1 cellular context compared by ENCODE assay signal in the genomic region with DNA sequence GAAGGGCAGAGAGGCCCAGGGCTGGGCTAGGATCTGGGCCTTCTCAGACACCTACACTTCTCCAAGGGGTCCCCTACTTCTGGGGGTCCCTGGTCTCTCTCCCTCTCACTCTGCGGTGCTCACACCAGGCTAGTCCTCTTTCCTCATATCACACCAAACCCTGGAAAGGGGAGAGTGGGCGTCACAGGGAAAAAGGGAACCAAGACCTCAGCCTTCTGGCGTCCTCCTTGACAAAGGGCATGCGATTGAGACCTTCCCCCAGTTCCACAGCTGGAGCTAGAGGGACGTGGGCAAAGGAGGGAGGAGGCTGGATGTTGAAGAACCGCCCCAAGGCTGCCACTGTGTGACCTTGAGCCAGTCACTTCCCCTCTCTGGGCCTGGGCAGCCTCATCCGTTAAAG.
A peak's percentile ranks its signal among the peaks of the same experiment; 100 is the strongest.
TF ChIP-seq lines count a peak whose summit lies in the region.

No MANE protein-coding gene starts in this region.

TF ChIP-seq in HepG2, 621 proteins besides CTCF, POLR2A, EP300 and RAD21:
- TF ChIP-seq KAT8 (CRISPR knock-in tag; IDR thresholded peaks at IDR 0.05): no peak
- TF ChIP-seq CHCHD3 (CRISPR knock-in tag; IDR thresholded peaks at IDR 0.05): no peak
- TF ChIP-seq ZNF768 (CRISPR knock-in tag; IDR thresholded peaks at IDR 0.05): peak; percentile 65; the same call in 1 of the 2 replicates
TF ChIP-seq in HepG2: peak in this region for 1.
